ENCODE assay signal across 2 cellular contexts in the genomic region with DNA sequence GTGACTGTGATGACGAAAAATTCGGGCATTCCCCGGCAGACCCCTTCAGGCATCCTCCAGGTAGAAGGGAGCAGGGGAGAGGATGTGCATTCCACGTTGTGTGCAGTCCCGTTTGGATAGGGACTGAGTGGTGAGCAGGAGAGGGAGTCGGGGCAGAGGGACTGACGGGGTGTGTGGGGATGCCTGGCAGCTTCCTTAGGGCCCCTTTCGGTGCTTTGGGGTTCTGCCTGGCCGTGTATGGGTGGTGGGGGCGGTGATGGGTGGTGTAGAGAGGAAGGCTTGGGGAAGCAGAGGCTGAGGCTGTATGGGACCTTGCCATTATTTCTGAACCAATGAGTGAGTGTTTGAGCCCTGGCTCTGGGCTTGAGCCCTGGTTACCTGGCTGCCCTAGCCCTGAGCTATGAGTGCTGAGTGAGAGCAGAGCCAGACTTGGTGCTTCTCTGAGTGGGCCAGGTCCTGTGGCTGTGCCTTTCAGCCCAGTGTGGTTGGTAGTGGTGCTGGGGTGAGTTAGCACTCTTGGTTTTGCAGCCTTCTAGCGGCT.
TF ChIP-seq lines count a peak whose summit lies in the region.

No MANE protein-coding gene starts in this region.

TF ChIP-seq in A549, 52 proteins besides CTCF, POLR2A, EP300 and RAD21 (continued from another document):
- TF ChIP-seq, protein P1, sequence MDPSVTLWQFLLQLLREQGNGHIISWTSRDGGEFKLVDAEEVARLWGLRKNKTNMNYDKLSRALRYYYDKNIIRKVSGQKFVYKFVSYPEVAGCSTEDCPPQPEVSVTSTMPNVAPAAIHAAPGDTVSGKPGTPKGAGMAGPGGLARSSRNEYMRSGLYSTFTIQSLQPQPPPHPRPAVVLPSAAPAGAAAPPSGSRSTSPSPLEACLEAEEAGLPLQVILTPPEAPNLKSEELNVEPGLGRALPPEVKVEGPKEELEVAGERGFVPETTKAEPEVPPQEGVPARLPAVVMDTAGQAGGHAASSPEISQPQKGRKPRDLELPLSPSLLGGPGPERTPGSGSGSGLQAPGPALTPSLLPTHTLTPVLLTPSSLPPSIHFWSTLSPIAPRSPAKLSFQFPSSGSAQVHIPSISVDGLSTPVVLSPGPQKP (IDR thresholded peaks at IDR 0.05; ENCODE audit: low read depth, low read length), result no peak
- TF ChIP-seq NFE2L2 (conservative IDR thresholded peaks at IDR 0.05; ENCODE audit: low read length), result no peak
- no peak for TF ChIP-seq ZNF302 (CRISPR knock-in tag; IDR thresholded peaks at IDR 0.05)
- no peak for TF ChIP-seq JUN (IDR thresholded peaks at IDR 0.05)
- no peak for TF ChIP-seq CHD4 (IDR thresholded peaks at IDR 0.05; ENCODE audit: borderline replicate concordance)
- no peak for TF ChIP-seq RNF2 (IDR thresholded peaks at IDR 0.05; ENCODE audit: borderline replicate concordance, low read depth)
- no peak for TF ChIP-seq KDM1A (IDR thresholded peaks at IDR 0.05; ENCODE audit: low read depth)
- TF ChIP-seq MAZ (IDR thresholded peaks at IDR 0.05; ENCODE audit: borderline replicate concordance, low read depth, low read length), result no peak
- TF ChIP-seq EHF (CRISPR knock-in tag; IDR thresholded peaks at IDR 0.05), result no peak
- TF ChIP-seq PHF8 (IDR thresholded peaks at IDR 0.05; ENCODE audit: borderline replicate concordance, low read depth), result no peak
- TF ChIP-seq, protein P2, sequence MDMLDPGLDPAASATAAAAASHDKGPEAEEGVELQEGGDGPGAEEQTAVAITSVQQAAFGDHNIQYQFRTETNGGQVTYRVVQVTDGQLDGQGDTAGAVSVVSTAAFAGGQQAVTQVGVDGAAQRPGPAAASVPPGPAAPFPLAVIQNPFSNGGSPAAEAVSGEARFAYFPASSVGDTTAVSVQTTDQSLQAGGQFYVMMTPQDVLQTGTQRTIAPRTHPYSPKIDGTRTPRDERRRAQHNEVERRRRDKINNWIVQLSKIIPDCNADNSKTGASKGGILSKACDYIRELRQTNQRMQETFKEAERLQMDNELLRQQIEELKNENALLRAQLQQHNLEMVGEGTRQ (IDR thresholded peaks at IDR 0.05), result no peak
- TF ChIP-seq GATA3 (IDR thresholded peaks at IDR 0.05; ENCODE audit: borderline replicate concordance), result no peak
- TF ChIP-seq ZFP36 (IDR thresholded peaks at IDR 0.05; ENCODE audit: borderline replicate concordance, partially characterized antibody), result no peak

TF ChIP-seq in GM23338, 12 proteins besides CTCF, POLR2A, EP300 and RAD21 (continued from another document):
- TF ChIP-seq, protein P3, sequence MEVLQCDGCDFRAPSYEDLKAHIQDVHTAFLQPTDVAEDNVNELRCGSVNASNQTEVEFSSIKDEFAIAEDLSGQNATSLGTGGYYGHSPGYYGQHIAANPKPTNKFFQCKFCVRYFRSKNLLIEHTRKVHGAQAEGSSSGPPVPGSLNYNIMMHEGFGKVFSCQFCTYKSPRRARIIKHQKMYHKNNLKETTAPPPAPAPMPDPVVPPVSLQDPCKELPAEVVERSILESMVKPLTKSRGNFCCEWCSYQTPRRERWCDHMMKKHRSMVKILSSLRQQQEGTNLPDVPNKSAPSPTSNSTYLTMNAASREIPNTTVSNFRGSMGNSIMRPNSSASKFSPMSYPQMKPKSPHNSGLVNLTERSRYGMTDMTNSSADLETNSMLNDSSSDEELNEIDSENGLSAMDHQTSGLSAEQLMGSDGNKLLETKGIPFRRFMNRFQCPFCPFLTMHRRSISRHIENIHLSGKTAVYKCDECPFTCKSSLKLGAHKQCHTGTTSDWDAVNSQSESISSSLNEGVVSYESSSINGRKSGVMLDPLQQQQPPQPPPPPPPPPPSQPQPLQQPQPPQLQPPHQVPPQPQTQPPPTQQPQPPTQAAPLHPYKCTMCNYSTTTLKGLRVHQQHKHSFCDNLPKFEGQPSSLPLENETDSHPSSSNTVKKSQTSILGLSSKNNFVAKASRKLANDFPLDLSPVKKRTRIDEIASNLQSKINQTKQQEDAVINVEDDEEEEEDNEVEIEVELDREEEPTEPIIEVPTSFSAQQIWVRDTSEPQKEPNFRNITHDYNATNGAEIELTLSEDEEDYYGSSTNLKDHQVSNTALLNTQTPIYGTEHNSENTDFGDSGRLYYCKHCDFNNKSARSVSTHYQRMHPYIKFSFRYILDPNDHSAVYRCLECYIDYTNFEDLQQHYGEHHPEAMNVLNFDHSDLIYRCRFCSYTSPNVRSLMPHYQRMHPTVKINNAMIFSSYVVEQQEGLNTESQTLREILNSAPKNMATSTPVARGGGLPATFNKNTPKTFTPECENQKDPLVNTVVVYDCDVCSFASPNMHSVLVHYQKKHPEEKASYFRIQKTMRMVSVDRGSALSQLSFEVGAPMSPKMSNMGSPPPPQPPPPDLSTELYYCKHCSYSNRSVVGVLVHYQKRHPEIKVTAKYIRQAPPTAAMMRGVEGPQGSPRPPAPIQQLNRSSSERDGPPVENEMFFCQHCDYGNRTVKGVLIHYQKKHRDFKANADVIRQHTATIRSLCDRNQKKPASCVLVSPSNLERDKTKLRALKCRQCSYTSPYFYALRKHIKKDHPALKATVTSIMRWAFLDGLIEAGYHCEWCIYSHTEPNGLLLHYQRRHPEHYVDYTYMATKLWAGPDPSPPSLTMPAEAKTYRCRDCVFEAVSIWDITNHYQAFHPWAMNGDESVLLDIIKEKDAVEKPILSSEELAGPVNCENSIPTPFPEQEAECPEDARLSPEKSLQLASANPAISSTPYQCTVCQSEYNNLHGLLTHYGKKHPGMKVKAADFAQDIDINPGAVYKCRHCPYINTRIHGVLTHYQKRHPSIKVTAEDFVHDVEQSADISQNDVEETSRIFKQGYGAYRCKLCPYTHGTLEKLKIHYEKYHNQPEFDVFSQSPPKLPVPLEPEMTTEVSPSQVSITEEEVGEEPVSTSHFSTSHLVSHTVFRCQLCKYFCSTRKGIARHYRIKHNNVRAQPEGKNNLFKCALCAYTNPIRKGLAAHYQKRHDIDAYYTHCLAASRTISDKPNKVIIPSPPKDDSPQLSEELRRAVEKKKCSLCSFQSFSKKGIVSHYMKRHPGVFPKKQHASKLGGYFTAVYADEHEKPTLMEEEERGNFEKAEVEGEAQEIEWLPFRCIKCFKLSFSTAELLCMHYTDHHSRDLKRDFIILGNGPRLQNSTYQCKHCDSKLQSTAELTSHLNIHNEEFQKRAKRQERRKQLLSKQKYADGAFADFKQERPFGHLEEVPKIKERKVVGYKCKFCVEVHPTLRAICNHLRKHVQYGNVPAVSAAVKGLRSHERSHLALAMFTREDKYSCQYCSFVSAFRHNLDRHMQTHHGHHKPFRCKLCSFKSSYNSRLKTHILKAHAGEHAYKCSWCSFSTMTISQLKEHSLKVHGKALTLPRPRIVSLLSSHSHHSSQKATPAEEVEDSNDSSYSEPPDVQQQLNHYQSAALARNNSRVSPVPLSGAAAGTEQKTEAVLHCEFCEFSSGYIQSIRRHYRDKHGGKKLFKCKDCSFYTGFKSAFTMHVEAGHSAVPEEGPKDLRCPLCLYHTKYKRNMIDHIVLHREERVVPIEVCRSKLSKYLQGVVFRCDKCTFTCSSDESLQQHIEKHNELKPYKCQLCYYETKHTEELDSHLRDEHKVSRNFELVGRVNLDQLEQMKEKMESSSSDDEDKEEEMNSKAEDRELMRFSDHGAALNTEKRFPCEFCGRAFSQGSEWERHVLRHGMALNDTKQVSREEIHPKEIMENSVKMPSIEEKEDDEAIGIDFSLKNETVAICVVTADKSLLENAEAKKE (CRISPR knock-in tag; IDR thresholded peaks at IDR 0.05), result no peak
- TF ChIP-seq CREB1 (CRISPR knock-in tag; IDR thresholded peaks at IDR 0.05; ENCODE audit: low read depth), result no peak
- TF ChIP-seq, protein P4, sequence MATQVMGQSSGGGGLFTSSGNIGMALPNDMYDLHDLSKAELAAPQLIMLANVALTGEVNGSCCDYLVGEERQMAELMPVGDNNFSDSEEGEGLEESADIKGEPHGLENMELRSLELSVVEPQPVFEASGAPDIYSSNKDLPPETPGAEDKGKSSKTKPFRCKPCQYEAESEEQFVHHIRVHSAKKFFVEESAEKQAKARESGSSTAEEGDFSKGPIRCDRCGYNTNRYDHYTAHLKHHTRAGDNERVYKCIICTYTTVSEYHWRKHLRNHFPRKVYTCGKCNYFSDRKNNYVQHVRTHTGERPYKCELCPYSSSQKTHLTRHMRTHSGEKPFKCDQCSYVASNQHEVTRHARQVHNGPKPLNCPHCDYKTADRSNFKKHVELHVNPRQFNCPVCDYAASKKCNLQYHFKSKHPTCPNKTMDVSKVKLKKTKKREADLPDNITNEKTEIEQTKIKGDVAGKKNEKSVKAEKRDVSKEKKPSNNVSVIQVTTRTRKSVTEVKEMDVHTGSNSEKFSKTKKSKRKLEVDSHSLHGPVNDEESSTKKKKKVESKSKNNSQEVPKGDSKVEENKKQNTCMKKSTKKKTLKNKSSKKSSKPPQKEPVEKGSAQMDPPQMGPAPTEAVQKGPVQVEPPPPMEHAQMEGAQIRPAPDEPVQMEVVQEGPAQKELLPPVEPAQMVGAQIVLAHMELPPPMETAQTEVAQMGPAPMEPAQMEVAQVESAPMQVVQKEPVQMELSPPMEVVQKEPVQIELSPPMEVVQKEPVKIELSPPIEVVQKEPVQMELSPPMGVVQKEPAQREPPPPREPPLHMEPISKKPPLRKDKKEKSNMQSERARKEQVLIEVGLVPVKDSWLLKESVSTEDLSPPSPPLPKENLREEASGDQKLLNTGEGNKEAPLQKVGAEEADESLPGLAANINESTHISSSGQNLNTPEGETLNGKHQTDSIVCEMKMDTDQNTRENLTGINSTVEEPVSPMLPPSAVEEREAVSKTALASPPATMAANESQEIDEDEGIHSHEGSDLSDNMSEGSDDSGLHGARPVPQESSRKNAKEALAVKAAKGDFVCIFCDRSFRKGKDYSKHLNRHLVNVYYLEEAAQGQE (IDR thresholded peaks at IDR 0.05; ENCODE audit: unreplicated experiment), result no peak
